15 cellular contexts compared by ENCODE assay signal in the genomic region with DNA sequence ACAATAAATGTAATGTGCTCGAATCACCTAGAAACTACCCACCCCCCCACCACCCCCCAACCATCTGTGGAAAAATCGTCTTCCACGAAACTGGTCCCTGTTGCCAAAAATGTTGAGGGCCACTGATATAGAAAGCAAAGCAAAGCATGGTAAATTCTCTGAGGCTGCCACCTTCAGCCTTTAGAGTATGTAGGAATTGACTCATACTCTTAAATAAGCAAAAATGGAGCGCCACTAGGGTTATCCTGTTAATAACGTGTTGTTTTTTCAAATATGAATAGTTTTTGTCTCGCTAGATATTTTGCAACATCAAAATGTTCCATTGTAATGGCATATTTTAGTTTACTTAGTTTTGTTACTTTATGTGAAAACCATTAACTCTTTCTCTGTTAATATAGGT. TPM values are rescaled to one million over a fixed set of nuclear protein-coding genes. Genes with fewer than 3 reads are reported as not detected.
A peak's percentile ranks its signal among the peaks of the same experiment; 100 is the strongest.
DNase-seq lines count a peak whose midpoint lies in the region; ATAC-seq and TF ChIP-seq lines count a peak whose summit lies in the region.
"Had no signal": no experiment of that assay in that cellular context is flagged by ENCODE, and none has a peak within 500 bp of the region (broad histone marks: within the 10 kb centered on the region; RNA-seq: fewer than 3 reads in every experiment).

No MANE protein-coding gene starts in this region.

- no peak overlapping the region for H3K18ac ChIP-seq in mesenchymal stem cell (ENCODE audit: low read depth in 1 of 2, low read length in 2 of 2)

- H4K20me1 ChIP-seq in OCI-LY7 (ENCODE audit: insufficient read depth, low read length), result no peaks in the 10 kb centered on the region; the same call in 1 of the 2 replicates

- intact Hi-C loops in OCI-LY7 (cut with micrococcal nuclease; ENCODE audit: unreplicated experiment), result no loop called here

- H3K4me2 ChIP-seq in mesenchymal stem cell (ENCODE audit: low read length, poor library complexity, severe bottlenecking), result no peak overlapping the region
- H3K4me2 ChIP-seq in OCI-LY7 (ENCODE audit: low read length), result no peak overlapping the region
- H3K4me2 ChIP-seq: BLaER1 treated with 17β-estradiol and CSF1 and Interleukin-3, amounts not matched to agents 10 nM and 100 nM had no signal

- H3K9me2 ChIP-seq in OCI-LY7 (ENCODE audit: insufficient read depth, low read length), result no peaks in the 10 kb centered on the region

- no peaks in the 10 kb centered on the region for H3K27me3 Mint-ChIP-seq in activated T-cell treated with anti-CD3 and anti-CD28 coated beads, Interleukin-2, amount 50 U/mL, for 24 hours
- H3K27me3 Mint-ChIP-seq in activated T-cell treated with anti-CD3 and anti-CD28 coated beads, Interleukin-2, amount 50 U/mL, for 72 hours (ENCODE audit: low read depth), result no peaks in the 10 kb centered on the region
- H3K27me3 Mint-ChIP-seq: CD4-positive, CD25-positive, alpha-beta regulatory T cell had no signal

- no peak for TF ChIP-seq CTCF in astrocyte of the spinal cord (IDR thresholded peaks at IDR 0.05; ENCODE audit: low read depth, low read length)
- no peak for TF ChIP-seq CTCF in OCI-LY7 (conservative IDR thresholded peaks at IDR 0.05; ENCODE audit: low read length)

- H3K79me2 ChIP-seq in OCI-LY7 (ENCODE audit: insufficient read depth, low read depth, low read length), result no peaks in the 10 kb centered on the region

- H2AK5ac ChIP-seq in mesenchymal stem cell (ENCODE audit: low read length, severe bottlenecking), result no peak overlapping the region

- DNase-seq in activated T-cell treated with anti-CD3 and anti-CD28 coated beads, Interleukin-2, amount 50 U/mL, for 24 hours, result no peak
- no peak for DNase-seq in activated T-cell treated with anti-CD3 and anti-CD28 coated beads, Interleukin-2, amount 50 U/mL, for 72 hours
- DNase-seq in astrocyte of the spinal cord (ENCODE audit: low read depth, low spot score) (peak; percentile 22), mesenchymal stem cell (no peak), OCI-LY7 (ENCODE audit: low spot score) (no peak), GM19240 (ENCODE audit: insufficient read length, low spot score) (no peak)
- DNase-seq: AML-193; CD4-positive, CD25-positive, alpha-beta regulatory T cell; DMS53; GM23248; H7 had no signal

- H3K9ac ChIP-seq in mesenchymal stem cell (ENCODE audit: low read length), result peak overlapping the region; percentile 14
- H3K9ac ChIP-seq: BLaER1 treated with 17β-estradiol and CSF1 and Interleukin-3, amounts not matched to agents 10 nM and 100 nM; GM23248 had no signal

- no peak overlapping the region for H2BK15ac ChIP-seq in mesenchymal stem cell (ENCODE audit: low read depth, poor library complexity, severe bottlenecking)

- no peak overlapping the region for H3K4me3 Mint-ChIP-seq in activated T-cell treated with anti-CD3 and anti-CD28 coated beads, Interleukin-2, amount 50 U/mL, for 24 hours
- no peak overlapping the region for H3K4me3 Mint-ChIP-seq in activated T-cell treated with anti-CD3 and anti-CD28 coated beads, Interleukin-2, amount 50 U/mL, for 72 hours
- H3K4me3 Mint-ChIP-seq: CD4-positive, CD25-positive, alpha-beta regulatory T cell had no signal

- H3K14ac ChIP-seq in mesenchymal stem cell (ENCODE audit: low read length in 2 of 2), result no peak overlapping the region

- ATAC-seq in activated T-cell treated with anti-CD3 and anti-CD28 coated beads, Interleukin-2, amount 50 U/mL, for 72 hours (replicated peaks in 1 of 2), result no peak
- no peak for ATAC-seq in HG02798 (IDR thresholded peaks at IDR 0.05; ENCODE audit: poor library complexity, unreplicated experiment)
- ATAC-seq: GM12878 had no signal

- no peaks in the 10 kb centered on the region for H3K9me3 ChIP-seq in mesenchymal stem cell (ENCODE audit: control insufficient read depth, low read length)
- H3K9me3 ChIP-seq in OCI-LY7 (ENCODE audit: low read length), result no peaks in the 10 kb centered on the region
- H3K9me3 ChIP-seq: BLaER1 treated with 17β-estradiol and CSF1 and Interleukin-3, amounts not matched to agents 10 nM and 100 nM had no signal

- no peak overlapping the region for H2BK12ac ChIP-seq in mesenchymal stem cell (ENCODE audit: low read length in 2 of 2)

- CTCF ChIA-PET in OCI-LY7 (lab: Charles Lee; ENCODE audit: unreplicated experiment), result no interaction called here

- no peak overlapping the region for H3K4ac ChIP-seq in mesenchymal stem cell (ENCODE audit: low read depth in 1 of 2, low read length in 2 of 2)

- H2AFZ ChIP-seq in mesenchymal stem cell (ENCODE audit: low read depth, low read length) (no peak overlapping the region), OCI-LY7 (ENCODE audit: low read length) (no peak overlapping the region)
- H2AFZ ChIP-seq: GM23248 had no signal

- peak overlapping the region; percentile 14 for H3K27ac Mint-ChIP-seq in activated T-cell treated with anti-CD3 and anti-CD28 coated beads, Interleukin-2, amount 50 U/mL, for 24 hours
- no peak overlapping the region for H3K27ac Mint-ChIP-seq in activated T-cell treated with anti-CD3 and anti-CD28 coated beads, Interleukin-2, amount 50 U/mL, for 72 hours

- H3K4me1 Mint-ChIP-seq in activated T-cell treated with anti-CD3 and anti-CD28 coated beads, Interleukin-2, amount 50 U/mL, for 24 hours (ENCODE audit: low read depth), result peaks cover 9% of the 10 kb centered on the region
- H3K4me1 Mint-ChIP-seq in activated T-cell treated with anti-CD3 and anti-CD28 coated beads, Interleukin-2, amount 50 U/mL, for 72 hours (ENCODE audit: low read depth), result peaks cover 12% of the 10 kb centered on the region

- no peak overlapping the region for H2BK120ac ChIP-seq in mesenchymal stem cell (ENCODE audit: low read depth, low read length)

- no TSS peak for BruUV-seq in OCI-LY7 (replicated peaks; lab: Mats Ljungman, UMichigan)

- POLR2A ChIA-PET in OCI-LY7 (lab: Charles Lee), result no interaction called here

- H3K27ac ChIP-seq in mesenchymal stem cell (ENCODE audit: low read length, poor library complexity, severe bottlenecking), result peak overlapping the region; percentile 38
- H3K27ac ChIP-seq in OCI-LY7 (ENCODE audit: low read depth, low read length, poor library complexity, severe bottlenecking), result no peak overlapping the region
- H3K27ac ChIP-seq: 22Rv1; BLaER1 treated with 17β-estradiol and CSF1 and Interleukin-3, amounts not matched to agents 10 nM and 100 nM had no signal

- H3K4me1 ChIP-seq in mesenchymal stem cell (ENCODE audit: control insufficient read depth, insufficient read depth, low read depth, low read length) (peaks cover 8% of the 10 kb centered on the region), OCI-LY7 (ENCODE audit: insufficient read depth, low read length, poor library complexity, severe bottlenecking) (peaks cover 8% of the 10 kb centered on the region)

- no peak overlapping the region for H2BK5ac ChIP-seq in mesenchymal stem cell (ENCODE audit: low read depth, low read length, poor library complexity, severe bottlenecking)

- no peak overlapping the region for H3K4me3 ChIP-seq in astrocyte of the spinal cord (ENCODE audit: low read depth, low read length)
- no peak overlapping the region for H3K4me3 ChIP-seq in mesenchymal stem cell (ENCODE audit: insufficient read depth in 1 of 2, low read depth in 1 of 2, low read length in 2 of 2)
- H3K4me3 ChIP-seq in OCI-LY7 (ENCODE audit: low read depth, low read length, poor library complexity, severe bottlenecking), result no peak overlapping the region
- H3K4me3 ChIP-seq: BLaER1 treated with 17β-estradiol and CSF1 and Interleukin-3, amounts not matched to agents 10 nM and 100 nM; GM12878; GM23248 had no signal

- in situ Hi-C loops in astrocyte of the spinal cord (cut with HindIII; ENCODE audit: low sequenced_read_pairs), result no loop called here

- H3K23ac ChIP-seq in mesenchymal stem cell (ENCODE audit: low read length in 2 of 2), result no peak overlapping the region

- no peaks in the 10 kb centered on the region for H3K27me3 ChIP-seq in mesenchymal stem cell (ENCODE audit: control insufficient read depth in 1 of 2, insufficient read depth in 1 of 2, low read length in 2 of 2)
- H3K27me3 ChIP-seq: BLaER1 treated with 17β-estradiol and CSF1 and Interleukin-3, amounts not matched to agents 10 nM and 100 nM had no signal

- 100% methylated on average over 1 of the region's 6 CpGs for WGBS in mesenchymal stem cell

- peaks cover 89% of the 10 kb centered on the region for H3K36me3 Mint-ChIP-seq in activated T-cell treated with anti-CD3 and anti-CD28 coated beads, Interleukin-2, amount 50 U/mL, for 24 hours (ENCODE audit: low read depth)
- H3K36me3 Mint-ChIP-seq in activated T-cell treated with anti-CD3 and anti-CD28 coated beads, Interleukin-2, amount 50 U/mL, for 72 hours (ENCODE audit: insufficient read depth in 2 of 2), result peaks cover 14 to 31% of the 10 kb centered on the region in 2 donors

- H3K9me3 Mint-ChIP-seq in activated T-cell treated with anti-CD3 and anti-CD28 coated beads, Interleukin-2, amount 50 U/mL, for 24 hours, result no peaks in the 10 kb centered on the region
- H3K9me3 Mint-ChIP-seq in activated T-cell treated with anti-CD3 and anti-CD28 coated beads, Interleukin-2, amount 50 U/mL, for 72 hours, result no peaks in the 10 kb centered on the region
- H3K9me3 Mint-ChIP-seq: CD4-positive, CD25-positive, alpha-beta regulatory T cell had no signal

- H4K91ac ChIP-seq in mesenchymal stem cell (ENCODE audit: low read length), result no peak overlapping the region

- no peak overlapping the region for H4K8ac ChIP-seq in mesenchymal stem cell (ENCODE audit: low read length)

- H3K79me1 ChIP-seq in mesenchymal stem cell (replicated peaks; ENCODE audit: low read length, poor library complexity, severe bottlenecking), result peaks cover 8% of the 10 kb centered on the region

- H3K36me3 ChIP-seq in mesenchymal stem cell (ENCODE audit: control insufficient read depth in 1 of 2, insufficient read depth in 2 of 2, low read depth in 1 of 2, low read length in 2 of 2) (peaks cover 44 to 89% of the 10 kb centered on the region in 2 experiments), OCI-LY7 (ENCODE audit: insufficient read depth, low read length) (peaks cover 91% of the 10 kb centered on the region)

RNA-seq across cellular contexts. Expression of a gene that starts 18.2 kb away (rescaled TPM):
- 100 to 1,000 TPM; 300 to 335 TPM for total RNA-seq in activated T-cell treated with anti-CD3 and anti-CD28 coated beads, Interleukin-2, amount 50 U/mL, for 72 hours
- polyA plus RNA-seq in mesenchymal stem cell (2013, experiment 1 of 2), result 97.7 TPM
- polyA plus RNA-seq in mesenchymal stem cell (2013, experiment 2 of 2), result 90.8 TPM
- 207 and 209 TPM in 2 replicates for total RNA-seq in OCI-LY7 (2014; rRNA removed; shearing (Covaris generic))
- 291 TPM in 2 replicates for total RNA-seq in OCI-LY7 (2022)
